Comparison of ENCODE assay signal across 18 cellular contexts in genomic region chr17:56778898-56779297, GRCh38. TPM values are rescaled to one million over a fixed set of nuclear protein-coding genes. Genes with fewer than 3 reads are reported as not detected.
DNase-seq lines count a peak whose midpoint lies in the region; ATAC-seq, FAIRE-seq and TF ChIP-seq lines count a peak whose summit lies in the region.
"Had no signal": no experiment of that assay in that cellular context is flagged by ENCODE, and none has a peak within 500 bp of the region (broad histone marks: within the 10 kb centered on the region; RNA-seq: fewer than 3 reads in every experiment).

No MANE protein-coding gene starts in this region.

- no peaks in the 10 kb centered on the region for H3K9me3 ChIP-seq in HepG2 (ENCODE audit: low read length)
- H3K9me3 ChIP-seq in right lobe of liver: no peaks in the 10 kb centered on the region
- H3K9me3 ChIP-seq in KOPT-K1 (ENCODE audit: insufficient read depth, low read length, poor library complexity, severe bottlenecking): no peaks in the 10 kb centered on the region
- H3K9me3 ChIP-seq: prostate gland, tibial artery had no signal

- BruUV-seq in HepG2 (replicated peaks; lab: Mats Ljungman, UMichigan): no TSS peak

- H3K27ac ChIP-seq in HepG2 (ENCODE audit: extremely low read length, insufficient read depth, low read length) (no peak overlapping the region), right lobe of liver (no peak overlapping the region), KOPT-K1 (ENCODE audit: low read depth, low read length, poor library complexity, severe bottlenecking) (peak overlapping the region; percentile 91)
- H3K27ac ChIP-seq: prostate gland, tibial artery had no signal

- FAIRE-seq in HepG2 (lab: Jason Lieb, UNC): no peak

- POLR2A ChIA-PET in HepG2 (lab: Yijun Ruan, JAX): no interaction called here

- H3K9ac ChIP-seq in HepG2 (ENCODE audit: insufficient read depth, low read depth, low read length): no peak overlapping the region

- DNase-seq in HepG2 (ENCODE audit: low spot score) (no peak), right lobe of liver (no peak), NCI-H2171 treated with DMSO at 0.1 percent for 48 hours (lab: John Stamatoyannopoulos, UW) (no peak)
- DNase-seq in effector memory CD8-positive, alpha-beta T cell: no peak
- DNase-seq in stimulated activated naive CD8-positive, alpha-beta T cell treated with anti-CD3 and anti-CD28 coated beads, Interleukin-15, amount 100 ng/mL, for 72 hours: no peak
- DNase-seq: AML-193; dermis blood vessel endothelial cell; GOT3; NCI-H1436 treated with DMSO at 0.1 percent for 48 hours; RPMI8226; stimulated activated CD4-positive, alpha-beta T cell treated with anti-CD3 and anti-CD28 coated beads, Interleukin-4, amount 100 ng/mL, for 4 hours; stimulated activated CD8-positive, alpha-beta memory T cell treated with anti-CD3 and anti-CD28 coated beads, Interleukin-4, amount 100 ng/mL, for 48 hours; tibial artery had no signal

- no peak overlapping the region for H3K4me2 ChIP-seq in HepG2 (ENCODE audit: low read depth, low read length)

- in situ Hi-C loops in HepG2 (cut with HindIII; ENCODE audit: extremely low pct_ligation_motif_present, low pct_unique_long_range_greater_than_20kb): no loop called here

- H3K9me3 Mint-ChIP-seq in effector memory CD8-positive, alpha-beta T cell: no peaks in the 10 kb centered on the region
- no peaks in the 10 kb centered on the region for H3K9me3 Mint-ChIP-seq in stimulated activated naive CD8-positive, alpha-beta T cell treated with anti-CD3 and anti-CD28 coated beads, Interleukin-15, amount 100 ng/mL, for 72 hours

- no peaks in the 10 kb centered on the region for H3K79me2 ChIP-seq in HepG2 (ENCODE audit: insufficient read depth, low read length)

- H3K4me1 Mint-ChIP-seq in effector memory CD8-positive, alpha-beta T cell (ENCODE audit: low read depth in 2 of 2): peaks cover 9 to 16% of the 10 kb centered on the region in 2 donors
- peaks cover 36% of the 10 kb centered on the region for H3K4me1 Mint-ChIP-seq in stimulated activated naive CD8-positive, alpha-beta T cell treated with anti-CD3 and anti-CD28 coated beads, Interleukin-15, amount 100 ng/mL, for 72 hours

- intact Hi-C loops in HepG2 (cut with micrococcal nuclease; ENCODE audit: unreplicated experiment) (no loop called here), right lobe of liver (cut with DNase I) (no loop called here)

- no peak for ATAC-seq in HepG2
- no peak for ATAC-seq in right lobe of liver
- no peak for ATAC-seq in effector memory CD8-positive, alpha-beta T cell (replicated peaks)
- no peak for ATAC-seq in stimulated activated naive CD8-positive, alpha-beta T cell treated with anti-CD3 and anti-CD28 coated beads, Interleukin-15, amount 100 ng/mL, for 72 hours
- ATAC-seq in GM21423 (IDR thresholded peaks at IDR 0.05; ENCODE audit: unreplicated experiment): no peak
- no peak for ATAC-seq in GM21737 (IDR thresholded peaks at IDR 0.05; ENCODE audit: unreplicated experiment)

- TF ChIP-seq CTCF in HepG2 (CRISPR knock-in tag; IDR thresholded peaks at IDR 0.05) (no peak), right lobe of liver (IDR thresholded peaks at IDR 0.05) (no peak)

- H3K27ac Mint-ChIP-seq in effector memory CD8-positive, alpha-beta T cell: no peak overlapping the region
- no peak overlapping the region for H3K27ac Mint-ChIP-seq in stimulated activated naive CD8-positive, alpha-beta T cell treated with anti-CD3 and anti-CD28 coated beads, Interleukin-15, amount 100 ng/mL, for 72 hours

- no peaks in the 10 kb centered on the region for H3K36me3 Mint-ChIP-seq in effector memory CD8-positive, alpha-beta T cell (ENCODE audit: insufficient read depth)

- H4K20me1 ChIP-seq in HepG2 (ENCODE audit: insufficient read depth, low read length): no peaks in the 10 kb centered on the region

- H3K36me3 ChIP-seq in HepG2 (replicated peaks in 1 of 2; ENCODE audit: control insufficient read depth in 1 of 2, insufficient read depth in 2 of 2, low read length in 2 of 2) (no peaks in the 10 kb centered on the region), right lobe of liver (no peaks in the 10 kb centered on the region), KOPT-K1 (ENCODE audit: insufficient read depth, low read length) (no peaks in the 10 kb centered on the region)
- H3K36me3 ChIP-seq: prostate gland, tibial artery had no signal

- H2AFZ ChIP-seq in HepG2 (ENCODE audit: low read length): no peak overlapping the region

- peaks cover 0 to 51% of the 10 kb centered on the region in 2 experiments; a peak in 4 of 5 replicates for H3K27me3 ChIP-seq in HepG2 (ENCODE audit: control insufficient read depth in 1 of 2, insufficient read depth in 2 of 2, low read length in 2 of 2)
- H3K27me3 ChIP-seq in right lobe of liver: no peaks in the 10 kb centered on the region

- CTCF ChIA-PET in HepG2 (lab: Yijun Ruan, JAX; ENCODE audit: low intra/inter-chr PET ratio, low total read pairs): interaction anchor here (3.3 kb wide), 1 partner anchor 186 kb away, joined by 27 read pairs; the partner anchor contains the start of gene NOG

- TF ChIP-seq POLR2A in HepG2 (IDR thresholded peaks at IDR 0.05; ENCODE audit: insufficient read depth in 1 of 2, low read depth in 2 of 2, low read length in 2 of 2): no peak
- no peak for TF ChIP-seq POLR2A in right lobe of liver (IDR thresholded peaks at IDR 0.05)

- H3K4me3 ChIP-seq in HepG2 (replicated peaks in 1 of 3; ENCODE audit: insufficient read depth in 1 of 3, low read depth in 2 of 3, low read length in 3 of 3): no peak overlapping the region
- no peak overlapping the region for H3K4me3 ChIP-seq in right lobe of liver
- H3K4me3 ChIP-seq: prostate gland, tibial artery had no signal

- peaks cover 12% of the 10 kb centered on the region for H3K4me1 ChIP-seq in HepG2 (ENCODE audit: insufficient read depth, low read length)
- peaks cover 0 to 4% (median 0%) of the 10 kb centered on the region in 4 donors for H3K4me1 ChIP-seq in right lobe of liver
- H3K4me1 ChIP-seq: prostate gland had no signal

- peaks cover 7 to 9% of the 10 kb centered on the region in 2 donors for H3K27me3 Mint-ChIP-seq in effector memory CD8-positive, alpha-beta T cell
- H3K27me3 Mint-ChIP-seq in stimulated activated naive CD8-positive, alpha-beta T cell treated with anti-CD3 and anti-CD28 coated beads, Interleukin-15, amount 100 ng/mL, for 72 hours: peaks cover 7% of the 10 kb centered on the region

- peak overlapping the region; percentile 88 for H3K4me3 Mint-ChIP-seq in effector memory CD8-positive, alpha-beta T cell
- peak overlapping the region; percentile 11 to 90 for H3K4me3 Mint-ChIP-seq in stimulated activated naive CD8-positive, alpha-beta T cell treated with anti-CD3 and anti-CD28 coated beads, Interleukin-15, amount 100 ng/mL, for 72 hours

- no peak for TF ChIP-seq RAD21 in HepG2 (CRISPR knock-in tag; IDR thresholded peaks at IDR 0.05)

- 47% methylated on average over 9 of the region's 9 CpGs for WGBS in HepG2 (ENCODE audit: low lambda C conversion rate)
- WGBS in right lobe of liver (ENCODE audit: insufficient coverage, low coverage, low lambda C conversion rate, missing lambda C conversion rate): 79% methylated on average over 9 of the region's 9 CpGs

- no peak for TF ChIP-seq EP300 in HepG2 (IDR thresholded peaks at IDR 0.05; ENCODE audit: low read depth in 2 of 2, low read length in 2 of 2)
- TF ChIP-seq EP300 in HepG2 (CRISPR knock-in tag; IDR thresholded peaks at IDR 0.05; ENCODE audit: borderline replicate concordance): no peak

RNA-seq across cellular contexts. Expression of gene C17orf67, which starts 54.8 kb away (rescaled TPM):
- 0.62 and 0.86 TPM in 2 replicates for total RNA-seq in HepG2 (2016; rRNA removed; fragmentation: Illumina TruSeq; extraction: Trizol)
- 0.62 and 0.71 TPM in 2 replicates for total RNA-seq in HepG2 (2016; cell fraction: cytosol; rRNA removed; fragmentation: Illumina TruSeq; extraction: Trizol; ENCODE audit: low read depth)
- total RNA-seq in HepG2 (2016; cell fraction: insoluble cytoplasmic fraction; rRNA removed; fragmentation: Illumina TruSeq; extraction: Trizol): 0.86 and 1.00 TPM in 2 replicates
- total RNA-seq in HepG2 (2016; cell fraction: membrane; rRNA removed; fragmentation: Illumina TruSeq; extraction: Trizol): 1.1 and 1.2 TPM in 2 replicates
- total RNA-seq in HepG2 (2016; cell fraction: nucleus; rRNA removed; fragmentation: Illumina TruSeq; extraction: Trizol): 0.47 and 0.68 TPM in 2 replicates
- polyA plus RNA-seq in HepG2 (2011; rRNA removed): 0.35 and 0.41 TPM in 2 replicates
- polyA plus RNA-seq in HepG2 (2011; cell fraction: cytosol; rRNA removed): 0.13 and 0.24 TPM in 2 replicates
- polyA plus RNA-seq in HepG2 (2011; cell fraction: nucleus; rRNA removed): 0.37 and 0.81 TPM in 2 replicates
- 0.44 and 0.50 TPM in 2 replicates for polyA plus RNA-seq in HepG2 (2012)
- polyA plus RNA-seq in HepG2 (2016; cell fraction: cytosol; fragmentation: Illumina TruSeq; extraction: Trizol; ENCODE audit: low read depth): 0.77 and 0.84 TPM in 2 replicates
- polyA plus RNA-seq in HepG2 (2016; cell fraction: insoluble cytoplasmic fraction; fragmentation: Illumina TruSeq; extraction: Trizol; ENCODE audit: low read depth): 0.55 and 0.73 TPM in 2 replicates
- polyA plus RNA-seq in HepG2 (2016; cell fraction: membrane; fragmentation: Illumina TruSeq; extraction: Trizol; ENCODE audit: low read depth): 0.72 and 1.00 TPM in 2 replicates
- 0.29 and 0.92 TPM in 2 replicates for polyA plus RNA-seq in HepG2 (2016; cell fraction: nucleus; fragmentation: Illumina TruSeq; extraction: Trizol; ENCODE audit: insufficient read depth, low read depth)
- polyA minus RNA-seq in HepG2 (2011; rRNA and poly(A)+ RNA removed; ENCODE audit: low replicate concordance): 0.06 and 3.9 TPM in 2 replicates
- 0.40 and 0.53 TPM in 2 replicates for polyA minus RNA-seq in HepG2 (2011; cell fraction: cytosol; rRNA and poly(A)+ RNA removed)
- polyA minus RNA-seq in HepG2 (2011; cell fraction: nucleus; rRNA and poly(A)+ RNA removed): not detected in 2 replicates
- 1 to 10 TPM in 1 of 6 experiments, under 1 TPM in 5; 0.31 to 1.1 (median 0.78) TPM for total RNA-seq in right lobe of liver
- total RNA-seq: smooth muscle cell had no signal

RNA-seq across cellular contexts. Expression of gene DGKE, which starts 55.1 kb away (rescaled TPM):
- 3.2 and 5.3 TPM in 2 replicates for total RNA-seq in HepG2 (2016; rRNA removed; fragmentation: Illumina TruSeq; extraction: Trizol)
- total RNA-seq in HepG2 (2016; cell fraction: cytosol; rRNA removed; fragmentation: Illumina TruSeq; extraction: Trizol; ENCODE audit: low read depth): 4.6 and 5.3 TPM in 2 replicates
- 2.3 and 6.0 TPM in 2 replicates for total RNA-seq in HepG2 (2016; cell fraction: insoluble cytoplasmic fraction; rRNA removed; fragmentation: Illumina TruSeq; extraction: Trizol)
- 2.1 and 2.6 TPM in 2 replicates for total RNA-seq in HepG2 (2016; cell fraction: membrane; rRNA removed; fragmentation: Illumina TruSeq; extraction: Trizol)
- 16.7 and 17.4 TPM in 2 replicates for total RNA-seq in HepG2 (2016; cell fraction: nucleus; rRNA removed; fragmentation: Illumina TruSeq; extraction: Trizol)
- polyA plus RNA-seq in HepG2 (2011; rRNA removed): 3.2 and 3.3 TPM in 2 replicates
- polyA plus RNA-seq in HepG2 (2011; cell fraction: cytosol; rRNA removed): 0.70 and 0.79 TPM in 2 replicates
- polyA plus RNA-seq in HepG2 (2011; cell fraction: nucleus; rRNA removed): 16.9 and 20.1 TPM in 2 replicates
- polyA plus RNA-seq in HepG2 (2012): 2.8 and 3.1 TPM in 2 replicates
- polyA plus RNA-seq in HepG2 (2016; cell fraction: cytosol; fragmentation: Illumina TruSeq; extraction: Trizol; ENCODE audit: low read depth): 0.44 and 0.50 TPM in 2 replicates
- 1.8 and 2.1 TPM in 2 replicates for polyA plus RNA-seq in HepG2 (2016; cell fraction: insoluble cytoplasmic fraction; fragmentation: Illumina TruSeq; extraction: Trizol; ENCODE audit: low read depth)
- polyA plus RNA-seq in HepG2 (2016; cell fraction: membrane; fragmentation: Illumina TruSeq; extraction: Trizol; ENCODE audit: low read depth): 0.84 and 1.6 TPM in 2 replicates
- polyA plus RNA-seq in HepG2 (2016; cell fraction: nucleus; fragmentation: Illumina TruSeq; extraction: Trizol; ENCODE audit: insufficient read depth, low read depth): 16.9 and 18.5 TPM in 2 replicates
- polyA minus RNA-seq in HepG2 (2011; rRNA and poly(A)+ RNA removed; ENCODE audit: low replicate concordance): 6.0 and 7.6 TPM in 2 replicates
- 1.6 and 3.0 TPM in 2 replicates for polyA minus RNA-seq in HepG2 (2011; cell fraction: cytosol; rRNA and poly(A)+ RNA removed)
- polyA minus RNA-seq in HepG2 (2011; cell fraction: nucleus; rRNA and poly(A)+ RNA removed): 17.4 and 18.2 TPM in 2 replicates
- total RNA-seq in right lobe of liver: 10 to 100 TPM in 1 of 6 experiments, 1 to 10 TPM in 5; 2.2 to 10.4 (median 3.4) TPM
